Comparison of ENCODE assay signal across 8 cellular contexts in the genomic region with DNA sequence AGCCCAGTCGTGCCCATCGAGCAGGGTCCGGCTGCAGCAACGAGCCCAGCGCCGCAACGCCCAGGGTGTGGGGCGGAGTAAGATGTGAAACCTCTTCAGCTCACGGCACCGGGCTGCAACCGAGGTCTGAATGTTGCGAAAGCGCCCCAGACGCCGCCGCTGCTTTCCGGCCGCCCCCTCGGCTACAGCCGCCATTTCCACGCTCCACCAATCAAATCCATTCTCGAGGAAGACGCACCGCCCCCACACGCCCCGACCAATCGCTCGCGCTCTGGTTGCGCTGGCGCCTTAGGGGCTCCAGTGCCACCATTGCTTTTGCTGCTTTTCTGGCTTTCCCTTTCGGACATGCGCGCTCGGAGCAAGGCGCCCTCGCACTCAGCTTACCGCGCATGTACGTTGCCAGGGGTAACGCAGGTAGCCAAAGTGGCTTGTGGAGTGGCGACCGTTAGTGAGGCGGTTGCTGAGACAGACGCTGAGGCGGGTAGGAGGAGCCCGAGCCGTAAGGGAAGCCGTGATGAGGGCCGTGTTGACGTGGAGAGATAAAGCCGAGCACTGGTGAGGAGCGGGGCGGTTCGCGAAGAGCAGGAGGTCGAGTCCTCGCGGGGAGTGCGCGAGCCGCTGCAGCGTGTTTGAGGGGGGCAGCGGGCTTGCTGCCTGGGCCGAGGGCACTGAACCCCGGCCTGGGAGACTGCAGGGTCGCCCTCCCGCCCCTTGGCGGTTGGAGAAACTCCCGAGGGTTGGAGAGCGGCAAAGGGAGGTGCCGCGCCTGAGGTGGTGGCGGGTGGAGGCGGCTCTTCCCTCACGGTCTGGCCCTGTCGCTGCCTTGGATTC. TPM values are rescaled to one million over a fixed set of nuclear protein-coding genes. Genes with fewer than 3 reads are reported as not detected.
DNase-seq lines count a peak whose midpoint lies in the region; ATAC-seq and TF ChIP-seq lines count a peak whose summit lies in the region.

A gene with protein sequence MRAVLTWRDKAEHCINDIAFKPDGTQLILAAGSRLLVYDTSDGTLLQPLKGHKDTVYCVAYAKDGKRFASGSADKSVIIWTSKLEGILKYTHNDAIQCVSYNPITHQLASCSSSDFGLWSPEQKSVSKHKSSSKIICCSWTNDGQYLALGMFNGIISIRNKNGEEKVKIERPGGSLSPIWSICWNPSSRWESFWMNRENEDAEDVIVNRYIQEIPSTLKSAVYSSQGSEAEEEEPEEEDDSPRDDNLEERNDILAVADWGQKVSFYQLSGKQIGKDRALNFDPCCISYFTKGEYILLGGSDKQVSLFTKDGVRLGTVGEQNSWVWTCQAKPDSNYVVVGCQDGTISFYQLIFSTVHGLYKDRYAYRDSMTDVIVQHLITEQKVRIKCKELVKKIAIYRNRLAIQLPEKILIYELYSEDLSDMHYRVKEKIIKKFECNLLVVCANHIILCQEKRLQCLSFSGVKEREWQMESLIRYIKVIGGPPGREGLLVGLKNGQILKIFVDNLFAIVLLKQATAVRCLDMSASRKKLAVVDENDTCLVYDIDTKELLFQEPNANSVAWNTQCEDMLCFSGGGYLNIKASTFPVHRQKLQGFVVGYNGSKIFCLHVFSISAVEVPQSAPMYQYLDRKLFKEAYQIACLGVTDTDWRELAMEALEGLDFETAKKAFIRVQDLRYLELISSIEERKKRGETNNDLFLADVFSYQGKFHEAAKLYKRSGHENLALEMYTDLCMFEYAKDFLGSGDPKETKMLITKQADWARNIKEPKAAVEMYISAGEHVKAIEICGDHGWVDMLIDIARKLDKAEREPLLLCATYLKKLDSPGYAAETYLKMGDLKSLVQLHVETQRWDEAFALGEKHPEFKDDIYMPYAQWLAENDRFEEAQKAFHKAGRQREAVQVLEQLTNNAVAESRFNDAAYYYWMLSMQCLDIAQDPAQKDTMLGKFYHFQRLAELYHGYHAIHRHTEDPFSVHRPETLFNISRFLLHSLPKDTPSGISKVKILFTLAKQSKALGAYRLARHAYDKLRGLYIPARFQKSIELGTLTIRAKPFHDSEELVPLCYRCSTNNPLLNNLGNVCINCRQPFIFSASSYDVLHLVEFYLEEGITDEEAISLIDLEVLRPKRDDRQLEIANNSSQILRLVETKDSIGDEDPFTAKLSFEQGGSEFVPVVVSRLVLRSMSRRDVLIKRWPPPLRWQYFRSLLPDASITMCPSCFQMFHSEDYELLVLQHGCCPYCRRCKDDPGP (plus strand): TSS at position 408 of the 831 bp plus-strand sequence. CDS start 107 bp downstream, at position 515.
A gene (minus strand): TSS at position 132 of the 831 bp plus-strand sequence. CDS start 115 bp downstream, at position 17.

- H3K27ac ChIP-seq in lower lobe of right lung, result peak within 1 kb of the TSS; percentile 91

- peak; percentile 96 for DNase-seq in CMK (ENCODE audit: low read depth)
- DNase-seq in HS-5 (ENCODE audit: low read depth), result peak; percentile 98
- peak; percentile 99 for DNase-seq in NK-92 treated with Interleukin-12 subunit alpha and Interleukin-12 subunit beta, amount 100 ng/mL, for 24 hours (lab: John Stamatoyannopoulos, UW)
- peak; percentile 98 for DNase-seq in activated CD8-positive, alpha-beta memory T cell treated with anti-CD3 and anti-CD28 coated beads for 24 hours
- DNase-seq in effector CD4-positive, alpha-beta T cell, result peak; percentile 98
- DNase-seq in lower lobe of right lung, result peak; percentile 98
- DNase-seq in stimulated activated CD4-positive, alpha-beta T cell treated with anti-CD3 and anti-CD28 coated beads, TNF-alpha, amount 100 ng/mL, for 24 hours (ENCODE audit: low read depth in 3 of 3), result peak; percentile 97 to 99 (median 99)

- H3K4me3 ChIP-seq in lower lobe of right lung, result peak within 1 kb of the TSS; percentile 88

- intact Hi-C loops in lower lobe of right lung (cut with DNase I), result no loop called here

- H3K27me3 ChIP-seq in lower lobe of right lung (ENCODE audit: low read depth), result no peaks in the 10 kb centered on the region

- TF ChIP-seq CTCF in lower lobe of right lung (IDR thresholded peaks at IDR 0.05), result no peak

- peaks cover 66% of the 10 kb centered on the region for H3K4me1 ChIP-seq in lower lobe of right lung

- H3K9me3 ChIP-seq in lower lobe of right lung, result no peaks in the 10 kb centered on the region

- ATAC-seq in GM19468 (IDR thresholded peaks at IDR 0.05; ENCODE audit: extremely low read depth, unreplicated experiment), result peak; percentile 79
- ATAC-seq in lower lobe of right lung, result peak; percentile 97 to 98

- peaks cover 30% of the 10 kb centered on the region for H3K36me3 ChIP-seq in lower lobe of right lung

RNA-seq across cellular contexts. Expression of the first gene that starts in this region (rescaled TPM):
- 29.9 TPM for total RNA-seq in lower lobe of right lung

RNA-seq across cellular contexts. Expression of the second gene that starts in this region (rescaled TPM):
- 38.8 TPM for total RNA-seq in lower lobe of right lung

Comparison
In these comparisons a context has a peak if more than half of its experiments do, and no peak if none do; other contexts are left out.
1. Peak in every context shown above with its lines: DNase-seq, ATAC-seq, H3K4me3 ChIP-seq and H3K27ac ChIP-seq.